9 cellular contexts compared by ENCODE assay signal in the genomic region with DNA sequence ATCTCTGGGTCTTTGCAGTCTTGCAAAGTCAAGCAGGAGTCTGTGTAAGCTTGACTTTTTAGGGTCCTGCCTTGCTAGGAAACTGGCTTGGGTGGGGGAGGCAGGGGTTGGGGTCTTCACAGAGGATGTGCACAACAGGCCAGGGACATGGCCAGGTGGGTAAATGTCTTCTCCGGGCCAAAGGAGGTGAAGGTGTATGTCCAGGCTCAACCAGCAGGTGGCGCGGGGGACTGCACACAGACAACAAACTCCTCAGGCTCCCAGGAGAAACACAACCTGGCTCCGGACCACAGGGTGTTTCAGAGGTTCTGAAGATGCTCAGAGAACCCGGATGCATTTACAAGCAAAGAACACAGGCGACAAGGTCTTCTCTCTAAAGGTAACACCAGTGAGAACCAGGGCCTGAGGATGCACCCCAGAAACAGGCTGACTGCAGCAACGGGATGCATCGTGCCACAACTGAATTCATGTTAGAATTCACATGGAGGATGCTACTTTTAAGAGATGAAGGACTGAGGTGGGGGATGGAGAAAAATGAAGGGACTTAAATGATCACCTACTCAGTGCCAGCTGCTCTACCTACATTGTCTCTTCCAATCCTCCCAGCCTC. TPM values are rescaled to one million over a fixed set of nuclear protein-coding genes. Genes with fewer than 3 reads are reported as not detected.
A peak's percentile ranks its signal among the peaks of the same experiment; 100 is the strongest.
DNase-seq lines count a peak whose midpoint lies in the region; ATAC-seq and TF ChIP-seq lines count a peak whose summit lies in the region.
"Had no signal": no experiment of that assay in that cellular context is flagged by ENCODE, and none has a peak within 500 bp of the region (broad histone marks: within the 10 kb centered on the region; RNA-seq: fewer than 3 reads in every experiment).

No MANE protein-coding gene starts in this region.

- no peaks in the 10 kb centered on the region for H3K27me3 ChIP-seq in SJCRH30
- H3K27me3 ChIP-seq in hepatocyte, result no peaks in the 10 kb centered on the region

- H3K4me2 ChIP-seq in hepatocyte, result no peak overlapping the region

- H2AFZ ChIP-seq in hepatocyte, result no peak overlapping the region

- peaks cover 6% of the 10 kb centered on the region for H3K4me1 Mint-ChIP-seq in activated naive CD8-positive, alpha-beta T cell treated with anti-CD3 and anti-CD28 coated beads, Interleukin-2, amount 10 ng/mL, durations not matched to agents 7 days and 5 days

- CTCF ChIA-PET in HEK293 (lab: Yijun Ruan, JAX), result interaction anchor here (0.6 to 5.4 kb wide), 13 partner anchors 14 to 131 kb away, joined by 3 to 93 read pairs (median 3); no protein-coding TSS in a partner anchor

- H3K27me3 Mint-ChIP-seq in activated naive CD8-positive, alpha-beta T cell treated with anti-CD3 and anti-CD28 coated beads, Interleukin-2, amount 10 ng/mL, durations not matched to agents 7 days and 5 days, result peaks cover 31% of the 10 kb centered on the region

- POLR2A ChIA-PET in HEK293 (lab: Yijun Ruan, JAX), result no interaction called here
- POLR2A ChIA-PET in activated naive CD8-positive, alpha-beta T cell treated with anti-CD3 and anti-CD28 coated beads, Interleukin-2, amount 10 ng/mL, durations not matched to agents 7 days and 5 days (lab: Charles Lee), result no interaction called here

- TF ChIP-seq CTCF in C4-2B (conservative IDR thresholded peaks at IDR 0.05) (peak; percentile 90), HEK293 (tag by site-specific recombination; IDR thresholded peaks at IDR 0.05) (peak; percentile 47; the same call in 1 of the 2 replicates), hepatocyte (IDR thresholded peaks at IDR 0.05; ENCODE audit: poor library complexity) (peak; percentile 57)

- no peaks in the 10 kb centered on the region for H3K9me3 Mint-ChIP-seq in activated naive CD8-positive, alpha-beta T cell treated with anti-CD3 and anti-CD28 coated beads, Interleukin-2, amount 10 ng/mL, durations not matched to agents 7 days and 5 days

- H3K79me2 ChIP-seq in hepatocyte, result no peaks in the 10 kb centered on the region

- peak; percentile 37 for ATAC-seq in activated naive CD8-positive, alpha-beta T cell treated with anti-CD3 and anti-CD28 coated beads, Interleukin-2, amount 10 ng/mL, durations not matched to agents 7 days and 5 days (ENCODE audit: low read depth)
- no peak for ATAC-seq in GM18873 (IDR thresholded peaks at IDR 0.05; ENCODE audit: low FRiP score, unreplicated experiment)
- ATAC-seq in GM21423 (IDR thresholded peaks at IDR 0.05; ENCODE audit: unreplicated experiment), result no peak
- ATAC-seq: left colon had no signal

- H3K4me3 Mint-ChIP-seq in activated naive CD8-positive, alpha-beta T cell treated with anti-CD3 and anti-CD28 coated beads, Interleukin-2, amount 10 ng/mL, durations not matched to agents 7 days and 5 days, result no peak overlapping the region

- no peaks in the 10 kb centered on the region; a peak in 1 of 3 replicates for H3K36me3 ChIP-seq in HEK293 (ENCODE audit: control insufficient read depth in 2 of 2, insufficient read depth in 1 of 2, low read length in 2 of 2)
- no peaks in the 10 kb centered on the region for H3K36me3 ChIP-seq in SJCRH30
- H3K36me3 ChIP-seq in hepatocyte (replicated peaks; ENCODE audit: insufficient read depth, low read depth), result no peaks in the 10 kb centered on the region

- no peak overlapping the region for H3K4me3 ChIP-seq in HEK293 (ENCODE audit: low read depth, low read length)
- H3K4me3 ChIP-seq in SJCRH30, result no peak overlapping the region
- H3K4me3 ChIP-seq in hepatocyte, result no peak overlapping the region

- H3K27ac ChIP-seq in C4-2B, result no peak overlapping the region
- H3K27ac ChIP-seq in HEK293 (ENCODE audit: extremely low read depth, low read depth, low read length), result no peak overlapping the region
- no peak overlapping the region for H3K27ac ChIP-seq in SJCRH30
- peak overlapping the region; percentile 95 for H3K27ac ChIP-seq in hepatocyte

- H3K27ac Mint-ChIP-seq in activated naive CD8-positive, alpha-beta T cell treated with anti-CD3 and anti-CD28 coated beads, Interleukin-2, amount 10 ng/mL, durations not matched to agents 7 days and 5 days, result no peak overlapping the region

- DNase-seq in SJCRH30 (peak; percentile 36 to 59), hepatocyte (ENCODE audit: low spot score) (peak; percentile 68)
- peak; percentile 75 for DNase-seq in activated naive CD8-positive, alpha-beta T cell treated with anti-CD3 and anti-CD28 coated beads, Interleukin-2, amount 10 ng/mL, durations not matched to agents 7 days and 5 days
- peak; percentile 20 for DNase-seq in stimulated activated CD4-positive, alpha-beta T cell treated with anti-CD3 and anti-CD28 coated beads, Interleukin-2, amount 100 ng/mL, for 4 hours (ENCODE audit: low read depth)

- no peaks in the 10 kb centered on the region for H3K9me2 ChIP-seq in hepatocyte (replicated peaks; ENCODE audit: insufficient read depth)

- H3K9me3 ChIP-seq in HEK293 (ENCODE audit: control insufficient read depth, insufficient read depth, low read depth, low read length), result no peaks in the 10 kb centered on the region
- no peaks in the 10 kb centered on the region for H3K9me3 ChIP-seq in SJCRH30 (replicated peaks)
- H3K9me3 ChIP-seq in hepatocyte (ENCODE audit: low read depth), result no peaks in the 10 kb centered on the region

- H3K36me3 Mint-ChIP-seq in activated naive CD8-positive, alpha-beta T cell treated with anti-CD3 and anti-CD28 coated beads, Interleukin-2, amount 10 ng/mL, durations not matched to agents 7 days and 5 days, result no peaks in the 10 kb centered on the region

- H3K4me1 ChIP-seq in HEK293 (ENCODE audit: control insufficient read depth, insufficient read depth, low read length), result peaks cover 31% of the 10 kb centered on the region
- peaks cover 55% of the 10 kb centered on the region for H3K4me1 ChIP-seq in SJCRH30
- peaks cover 83% of the 10 kb centered on the region for H3K4me1 ChIP-seq in hepatocyte (ENCODE audit: insufficient read depth)

- 63% methylated on average over 8 of the region's 8 CpGs for WGBS in hepatocyte (ENCODE audit: low lambda C conversion rate, missing lambda C conversion rate)

- H4K20me1 ChIP-seq in hepatocyte (ENCODE audit: insufficient read depth, poor library complexity, severe bottlenecking), result no peaks in the 10 kb centered on the region

TF ChIP-seq in HEK293, 187 proteins besides CTCF, POLR2A, EP300 and RAD21 (continues in another document):
- TF ChIP-seq ZNF654 (tag by site-specific recombination; IDR thresholded peaks at IDR 0.05; ENCODE audit: low read depth), result peak; percentile 28
- TF ChIP-seq ZNF670 (tag by site-specific recombination; IDR thresholded peaks at IDR 0.05; ENCODE audit: low read depth), result no peak
- TF ChIP-seq ZNF404 (tag by site-specific recombination; IDR thresholded peaks at IDR 0.05), result no peak
- TF ChIP-seq ZNF423 (tag by site-specific recombination; IDR thresholded peaks at IDR 0.05), result no peak
- TF ChIP-seq, protein P1, sequence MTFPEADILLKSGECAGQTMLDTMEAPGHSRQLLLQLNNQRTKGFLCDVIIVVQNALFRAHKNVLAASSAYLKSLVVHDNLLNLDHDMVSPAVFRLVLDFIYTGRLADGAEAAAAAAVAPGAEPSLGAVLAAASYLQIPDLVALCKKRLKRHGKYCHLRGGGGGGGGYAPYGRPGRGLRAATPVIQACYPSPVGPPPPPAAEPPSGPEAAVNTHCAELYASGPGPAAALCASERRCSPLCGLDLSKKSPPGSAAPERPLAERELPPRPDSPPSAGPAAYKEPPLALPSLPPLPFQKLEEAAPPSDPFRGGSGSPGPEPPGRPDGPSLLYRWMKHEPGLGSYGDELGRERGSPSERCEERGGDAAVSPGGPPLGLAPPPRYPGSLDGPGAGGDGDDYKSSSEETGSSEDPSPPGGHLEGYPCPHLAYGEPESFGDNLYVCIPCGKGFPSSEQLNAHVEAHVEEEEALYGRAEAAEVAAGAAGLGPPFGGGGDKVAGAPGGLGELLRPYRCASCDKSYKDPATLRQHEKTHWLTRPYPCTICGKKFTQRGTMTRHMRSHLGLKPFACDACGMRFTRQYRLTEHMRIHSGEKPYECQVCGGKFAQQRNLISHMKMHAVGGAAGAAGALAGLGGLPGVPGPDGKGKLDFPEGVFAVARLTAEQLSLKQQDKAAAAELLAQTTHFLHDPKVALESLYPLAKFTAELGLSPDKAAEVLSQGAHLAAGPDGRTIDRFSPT (tag by site-specific recombination; IDR thresholded peaks at IDR 0.05), result no peak
- TF ChIP-seq ZNF501 (tag by site-specific recombination; IDR thresholded peaks at IDR 0.05), result no peak
- TF ChIP-seq, protein P2, sequence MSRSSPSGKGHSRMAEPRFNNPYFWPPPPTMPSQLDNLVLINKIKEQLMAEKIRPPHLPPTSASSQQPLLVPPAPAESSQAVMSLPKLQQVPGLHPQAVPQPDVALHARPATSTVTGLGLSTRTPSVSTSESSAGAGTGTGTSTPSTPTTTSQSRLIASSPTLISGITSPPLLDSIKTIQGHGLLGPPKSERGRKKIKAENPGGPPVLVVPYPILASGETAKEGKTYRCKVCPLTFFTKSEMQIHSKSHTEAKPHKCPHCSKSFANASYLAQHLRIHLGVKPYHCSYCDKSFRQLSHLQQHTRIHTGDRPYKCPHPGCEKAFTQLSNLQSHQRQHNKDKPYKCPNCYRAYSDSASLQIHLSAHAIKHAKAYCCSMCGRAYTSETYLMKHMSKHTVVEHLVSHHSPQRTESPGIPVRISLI (tag by site-specific recombination; IDR thresholded peaks at IDR 0.05), result no peak
- TF ChIP-seq FEZF1 (tag by site-specific recombination; IDR thresholded peaks at IDR 0.05), result no peak
- TF ChIP-seq ZNF473 (tag by site-specific recombination; IDR thresholded peaks at IDR 0.05), result no peak
- no peak for TF ChIP-seq ZBTB26 (tag by site-specific recombination; optimal IDR thresholded peaks at IDR 0.05)
- no peak for TF ChIP-seq ZNF623 (tag by site-specific recombination; IDR thresholded peaks at IDR 0.05)
- TF ChIP-seq ZNF239 (tag by site-specific recombination; IDR thresholded peaks at IDR 0.05), result no peak
- peak; percentile 54; the same call in 1 of the 2 replicates for TF ChIP-seq ZNF10 (tag by site-specific recombination; IDR thresholded peaks at IDR 0.05)
- no peak for TF ChIP-seq KLF1 (tag by site-specific recombination; IDR thresholded peaks at IDR 0.05)
- TF ChIP-seq ZNF114 (tag by site-specific recombination; IDR thresholded peaks at IDR 0.05), result no peak

RNA-seq across cellular contexts. Expression of gene PLEKHG3, which starts 56.0 kb away (rescaled TPM):
- total RNA-seq in SJCRH30 (2014; rRNA removed; shearing (Covaris generic)), result 20.9 and 22.4 TPM in 2 replicates
- total RNA-seq in activated naive CD8-positive, alpha-beta T cell treated with anti-CD3 and anti-CD28 coated beads, Interleukin-2, amount 10 ng/mL, durations not matched to agents 7 days and 5 days, result 1 to 10 TPM; 5.5 to 6.6 TPM
- total RNA-seq in hepatocyte, result 41.8 and 54.2 TPM in 2 replicates
- polyA plus RNA-seq in hepatocyte, result 37.1 and 42.7 TPM in 2 replicates

Comparison
In these comparisons a context has a peak if more than half of its experiments do, and no peak if none do; other contexts are left out.
1. DNase-seq: peak in every context shown above with its lines; median percentile 75 in activated naive CD8-positive, alpha-beta T cell treated with anti-CD3 and anti-CD28 coated beads, Interleukin-2, amount 10 ng/mL, durations not matched to agents 7 days and 5 days; 68 in hepatocyte; 48 in SJCRH30; 20 in stimulated activated CD4-positive, alpha-beta T cell treated with anti-CD3 and anti-CD28 coated beads, Interleukin-2, amount 100 ng/mL, for 4 hours.